Comparison of ENCODE assay signal across 30 cellular contexts in the genomic region with DNA sequence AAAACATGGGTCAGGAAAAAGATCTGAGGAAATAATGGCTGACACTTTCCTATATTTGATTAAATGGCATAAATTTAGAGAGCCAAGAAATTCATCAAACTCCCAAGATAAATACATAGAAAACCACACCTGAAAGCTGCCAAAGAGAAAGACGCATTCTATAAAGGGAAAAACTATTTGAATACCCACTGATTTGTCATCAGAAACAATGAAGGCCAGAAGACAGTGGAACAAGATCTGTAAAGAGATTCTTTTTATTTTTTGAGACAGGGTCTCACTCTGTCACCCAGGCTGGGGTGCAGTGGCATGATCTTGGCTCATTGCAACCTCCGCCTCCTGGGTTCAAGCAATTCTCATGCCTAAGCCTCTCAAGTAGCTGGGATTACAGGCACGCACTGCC. TPM values are rescaled to one million over a fixed set of nuclear protein-coding genes. Genes with fewer than 3 reads are reported as not detected.
DNase-seq lines count a peak whose midpoint lies in the region; ATAC-seq and TF ChIP-seq lines count a peak whose summit lies in the region.
"Had no signal": no experiment of that assay in that cellular context is flagged by ENCODE, and none has a peak within 500 bp of the region (broad histone marks: within the 10 kb centered on the region; RNA-seq: fewer than 3 reads in every experiment).

No MANE protein-coding gene starts in this region.

- no peak overlapping the region for H3K9ac ChIP-seq in HCT116 (ENCODE audit: low read length)
- H3K9ac ChIP-seq: GM23248 had no signal

- H3K4me3 ChIP-seq in HCT116 (replicated peaks in 1 of 2; ENCODE audit: low read depth in 1 of 2, low read length in 2 of 2) (no peak overlapping the region), fibroblast of mammary gland (ENCODE audit: control insufficient read depth, low read depth, low read length) (no peak overlapping the region)
- H3K4me3 ChIP-seq: GM23248, MG63 had no signal

- no peak overlapping the region for H2AFZ ChIP-seq in HCT116 (ENCODE audit: low read depth, low read length, poor library complexity, severe bottlenecking)
- H2AFZ ChIP-seq: GM23248 had no signal

- CTCF ChIA-PET in HCT116 (lab: Charles Lee): no interaction called here

- TF ChIP-seq CTCF in HCT116 (IDR thresholded peaks at IDR 0.05 in 2 of 3, conservative IDR thresholded peaks at IDR 0.05 in 1 of 3; ENCODE audit: borderline replicate concordance in 1 of 3, insufficient read depth in 1 of 3, low read depth in 2 of 3, low read length in 2 of 3): no peak
- TF ChIP-seq CTCF in fibroblast of mammary gland (conservative IDR thresholded peaks at IDR 0.05; ENCODE audit: control insufficient read depth, insufficient read depth, low read depth, low read length): no peak

- POLR2A ChIA-PET in HCT116 (lab: Charles Lee): interaction anchor here (0.6 to 1.0 kb wide), 2 partner anchors 8 to 538 kb away, joined by 3 to 5 read pairs; no protein-coding TSS in a partner anchor

- DNase-seq in HCT116 (ENCODE audit: low read depth, low spot score) (no peak), M059J (ENCODE audit: low read depth) (peak; percentile 28), amniotic epithelial cell (ENCODE audit: low read depth) (peak; percentile 9), fibroblast of mammary gland (ENCODE audit: low read depth) (peak; percentile 6), SHP77 (lab: John Stamatoyannopoulos, UW) (no peak), NCI-H345 treated with DMSO at 0.1 percent for 48 hours (lab: John Stamatoyannopoulos, UW; ENCODE audit: unreplicated experiment) (no peak)
- DNase-seq in activated CD4-positive, alpha-beta T cell treated with anti-CD3 and anti-CD28 coated beads, Interleukin-2, amount 50 U/mL, for 1 hour: no peak
- DNase-seq: Caco-2; CD8-positive, alpha-beta T cell; DMS 273 treated with DMSO at 0.1 percent for 48 hours; DMS79; EL; GDM1; GM23248; H7; HFFc6; KBM-7; MG63; NCI-H1105 treated with DMSO at 0.1 percent for 48 hours; NCI-H146; NCI-H2029; NCI-H2227 treated with DMSO at 0.1 percent for 48 hours; NCI-H510A; Right ventricle myocardium superior; RPMI8226 had no signal

- intact Hi-C loops in HCT116 (cut with micrococcal nuclease): no loop called here

- H3K9me2 ChIP-seq in HCT116 (ENCODE audit: insufficient read depth): no peaks in the 10 kb centered on the region

- no TSS peak for BruUV-seq in HCT116 (replicated peaks; lab: Mats Ljungman, UMichigan)

- H4K20me1 ChIP-seq in HCT116 (ENCODE audit: insufficient read depth): peaks cover 4% of the 10 kb centered on the region; the same call in 1 of the 2 replicates

- no peak for ATAC-seq in HCT116
- ATAC-seq: CD8-positive, alpha-beta T cell had no signal

- peaks cover 4 to 8% of the 10 kb centered on the region in 2 experiments; a peak in 2 of 4 replicates for H3K9me3 ChIP-seq in HCT116 (ENCODE audit: control insufficient read depth in 1 of 2, insufficient read depth in 1 of 2, low read depth in 1 of 2, low read length in 2 of 2)

- RAD21 ChIA-PET in HCT116 (lab: Charles Lee; ENCODE audit: low non-redundant PET in 1 of 2, low total read pairs in 2 of 2, uncharacterized antibody in 2 of 2, unreplicated experiment in 2 of 2): no interaction called here

- H3K79me2 ChIP-seq in HCT116 (ENCODE audit: insufficient read depth, low read length): peaks cover 22% of the 10 kb centered on the region

- H3K4me1 ChIP-seq in HCT116 (ENCODE audit: control insufficient read depth in 1 of 2, insufficient read depth in 2 of 2, low read length in 2 of 2): no peaks in the 10 kb centered on the region
- H3K4me1 ChIP-seq: Caco-2 had no signal

- no peak overlapping the region for H3K27ac ChIP-seq in HCT116 (ENCODE audit: low read depth, low read length)
- H3K27ac ChIP-seq: C4-2B, GM23248 had no signal

- no peak for TF ChIP-seq RAD21 in HCT116 (IDR thresholded peaks at IDR 0.05; ENCODE audit: low read depth)

- no peaks in the 10 kb centered on the region for H3K27me3 ChIP-seq in HCT116 (ENCODE audit: insufficient read depth, low read length)
- H3K27me3 ChIP-seq: MG63 had no signal

- no peak overlapping the region for H3K4me2 ChIP-seq in HCT116 (ENCODE audit: low read length)

- H3K36me3 ChIP-seq in HCT116 (ENCODE audit: control insufficient read depth in 1 of 2, insufficient read depth in 2 of 2, low read length in 2 of 2): peaks cover 36 to 67% of the 10 kb centered on the region in 2 experiments

- no peak for TF ChIP-seq POLR2A in HCT116 (IDR thresholded peaks at IDR 0.05; ENCODE audit: borderline replicate concordance, extremely low read depth, insufficient read depth, insufficient read length)

TF ChIP-seq in HCT116, 20 proteins besides CTCF, POLR2A, EP300 and RAD21:
- TF ChIP-seq JUND (IDR thresholded peaks at IDR 0.05): no peak
- TF ChIP-seq CBX3 (IDR thresholded peaks at IDR 0.05; ENCODE audit: low read depth): peak; percentile 53; the same call in 1 of the 2 replicates
TF ChIP-seq in HCT116: peak in this region for 1.

RNA-seq across cellular contexts. Expression of a gene that starts 17.4 kb away (rescaled TPM):
- total RNA-seq in HCT116 (2021; ENCODE audit: unreplicated experiment): 22.5 TPM
- polyA plus RNA-seq in HCT116 (2012): 7.5 and 9.6 TPM in 2 replicates
- total RNA-seq in M059J (2014; rRNA removed; shearing (Covaris generic)): 15.5 and 28.7 TPM in 2 replicates

RNA-seq across cellular contexts. Expression of a gene that starts 40.7 kb away (rescaled TPM):
- total RNA-seq in HCT116 (2021; ENCODE audit: unreplicated experiment): not detected
- polyA plus RNA-seq in HCT116 (2012): not detected in 2 replicates
- total RNA-seq in M059J (2014; rRNA removed; shearing (Covaris generic)): not detected in 2 replicates
- total RNA-seq: A673; Caco-2; CD8-positive, alpha-beta T cell; GM23248; HFFc6; HT1080; LHCN-M2; SK-MEL-5 had no signal
- polyA plus RNA-seq: GM23248 had no signal

RNA-seq across cellular contexts. Expression of a gene that starts 57.7 kb away (rescaled TPM):
- 107 TPM for total RNA-seq in HCT116 (2021; ENCODE audit: unreplicated experiment)
- polyA plus RNA-seq in HCT116 (2012): 122 and 164 TPM in 2 replicates
- total RNA-seq in M059J (2014; rRNA removed; shearing (Covaris generic)): 31.6 and 60.0 TPM in 2 replicates

Comparison
In these comparisons a context has a peak if more than half of its experiments do, and no peak if none do; other contexts are left out.
1. DNase-seq: peak in M059J (single experiment), amniotic epithelial cell (single experiment) and fibroblast of mammary gland (single experiment); none in HCT116 (single experiment), activated CD4-positive, alpha-beta T cell treated with anti-CD3 and anti-CD28 coated beads, Interleukin-2, amount 50 U/mL, for 1 hour (single experiment), SHP77 (0 of 2) and NCI-H345 treated with DMSO at 0.1 percent for 48 hours (single experiment).